24 cellular contexts compared by ENCODE assay signal in genomic region chr3:88824646-88825303, GRCh38.
DNase-seq lines count a peak whose midpoint lies in the region; ATAC-seq, FAIRE-seq and TF ChIP-seq lines count a peak whose summit lies in the region.
"Had no signal": no experiment of that assay in that cellular context is flagged by ENCODE, and none has a peak within 500 bp of the region (broad histone marks: within the 10 kb centered on the region; RNA-seq: fewer than 3 reads in every experiment).

No MANE protein-coding gene starts in this region.

- H3K9me3 ChIP-seq in A549: no peaks in the 10 kb centered on the region
- H3K9me3 ChIP-seq in astrocyte (ENCODE audit: insufficient read depth, low read depth, low read length): no peaks in the 10 kb centered on the region
- H3K9me3 ChIP-seq: MG63, SJCRH30 had no signal

- no peak for TF ChIP-seq RAD21 in A549 (conservative IDR thresholded peaks at IDR 0.05 in 1 of 2, IDR thresholded peaks at IDR 0.05 in 1 of 2)

- no peak overlapping the region for H3K4me2 ChIP-seq in A549
- no peak overlapping the region for H3K4me2 ChIP-seq in astrocyte (ENCODE audit: low read length)

- H3K9me3 Mint-ChIP-seq in astrocyte (ENCODE audit: unreplicated experiment): no peaks in the 10 kb centered on the region

- H3K4me1 ChIP-seq in A549 (no peaks in the 10 kb centered on the region), astrocyte (ENCODE audit: insufficient read depth, low read length) (no peaks in the 10 kb centered on the region)

- H3K36me3 ChIP-seq in astrocyte (ENCODE audit: insufficient read depth, low read length): no peaks in the 10 kb centered on the region
- H3K36me3 ChIP-seq: MG63, SJCRH30 had no signal

- WGBS in A549 (ENCODE audit: missing lambda C conversion rate): 7% methylated on average over 4 of the region's 4 CpGs

- H3K9ac ChIP-seq in astrocyte (ENCODE audit: low read length): no peak overlapping the region

- no peaks in the 10 kb centered on the region for H3K36me3 Mint-ChIP-seq in astrocyte (ENCODE audit: low read depth, unreplicated experiment)
- H3K36me3 Mint-ChIP-seq: CD14-positive monocyte had no signal

- no peak for TF ChIP-seq POLR2A in A549 (IDR thresholded peaks at IDR 0.05; ENCODE audit: low read length)

- DNase-seq in A549 (ENCODE audit: low read depth in 1 of 2, low spot score in 1 of 2) (no peak), astrocyte (ENCODE audit: low read depth) (peak; percentile 11), fibroblast of peridontal ligament (ENCODE audit: extremely low read depth) (peak; percentile 12), skeletal muscle cell (ENCODE audit: low read depth) (peak; percentile 56), GM20000 (ENCODE audit: low spot score) (no peak), GOT3 (lab: John Stamatoyannopoulos, UW) (no peak)
- DNase-seq: 8988T, DMS53, GDM1, MG63, NCI-H1048, NCI-H1436, NCI-H1930, NCI-H345, NCI-H524, OCI-M1, SJCRH30 had no signal

- CTCF ChIA-PET in A549 (lab: Yijun Ruan, JAX): no interaction called here

- H3K27me3 Mint-ChIP-seq in astrocyte (ENCODE audit: low read depth, unreplicated experiment): no peaks in the 10 kb centered on the region
- H3K27me3 Mint-ChIP-seq: B cell had no signal

- no peak overlapping the region for H3K4me3 ChIP-seq in A549
- H3K4me3 ChIP-seq in astrocyte (ENCODE audit: insufficient read depth, low read depth, low read length): no peak overlapping the region
- H3K4me3 ChIP-seq in skeletal muscle cell (ENCODE audit: low read depth, low read length): no peak overlapping the region
- H3K4me3 ChIP-seq: K562, MG63, SJCRH30 had no signal

- H3K4me1 Mint-ChIP-seq in astrocyte (ENCODE audit: low read depth, unreplicated experiment): no peaks in the 10 kb centered on the region
- H3K4me1 Mint-ChIP-seq: B cell, CD14-positive monocyte had no signal

- no peaks in the 10 kb centered on the region for H4K20me1 ChIP-seq in astrocyte (ENCODE audit: insufficient read depth, low read length)

- TF ChIP-seq CTCF in A549 (IDR thresholded peaks at IDR 0.05) (no peak), astrocyte (IDR thresholded peaks at IDR 0.05; ENCODE audit: insufficient read depth, low read depth, low read length) (no peak), GM20000 (IDR thresholded peaks at IDR 0.05; ENCODE audit: extremely low read depth, missing control alignments) (no peak)

- FAIRE-seq in A549 (lab: Jason Lieb, UNC) (no peak), astrocyte (lab: Jason Lieb, UNC) (no peak)
- FAIRE-seq: D721Med, GM19239, K562, RCC 7860 had no signal

- no peak overlapping the region for H3K27ac ChIP-seq in A549
- no peak overlapping the region for H3K27ac ChIP-seq in astrocyte (ENCODE audit: low read depth, low read length)
- H3K27ac ChIP-seq: SJCRH30 had no signal

- POLR2A ChIA-PET in A549 (lab: Yijun Ruan, JAX): no interaction called here

- no peaks in the 10 kb centered on the region for H3K27me3 ChIP-seq in astrocyte (ENCODE audit: insufficient read depth, low read length)
- H3K27me3 ChIP-seq: MG63, SJCRH30 had no signal

- H3K27ac Mint-ChIP-seq in astrocyte (ENCODE audit: unreplicated experiment): no peak overlapping the region
- H3K27ac Mint-ChIP-seq: B cell, CD14-positive monocyte had no signal

- TF ChIP-seq EP300 in A549 (IDR thresholded peaks at IDR 0.05): no peak

- H3K79me2 ChIP-seq in astrocyte (ENCODE audit: insufficient read depth, low read length): no peaks in the 10 kb centered on the region

- no peak overlapping the region for H2AFZ ChIP-seq in astrocyte (ENCODE audit: low read depth, low read length)

- no peak for ATAC-seq in A549
- ATAC-seq in SK-N-SH treated with all-trans-retinoic acid at 6 μM for 48 hours: no peak
- ATAC-seq: K562 had no signal

- H3K4me3 Mint-ChIP-seq in astrocyte (ENCODE audit: unreplicated experiment): no peak overlapping the region
- H3K4me3 Mint-ChIP-seq: B cell, CD14-positive monocyte had no signal

TF ChIP-seq in A549, 52 proteins besides CTCF, POLR2A, EP300 and RAD21:
- TF ChIP-seq FOSL2 (IDR thresholded peaks at IDR 0.05): no peak
- no peak for TF ChIP-seq FOSL2 (CRISPR knock-in tag; IDR thresholded peaks at IDR 0.05)
- TF ChIP-seq MAFK (IDR thresholded peaks at IDR 0.05; ENCODE audit: partially characterized antibody): peak; percentile 58
- no peak for TF ChIP-seq RARB (CRISPR knock-in tag; IDR thresholded peaks at IDR 0.05)
- no peak for TF ChIP-seq HOXB5 (CRISPR knock-in tag; IDR thresholded peaks at IDR 0.05)
- TF ChIP-seq BCL3 (IDR thresholded peaks at IDR 0.05): no peak

TF ChIP-seq in SK-N-SH treated with all-trans-retinoic acid at 6 μM for 48 hours, 23 proteins besides CTCF, POLR2A, EP300 and RAD21:
- TF ChIP-seq ISL1 (CRISPR knock-in tag; IDR thresholded peaks at IDR 0.05) (no peak), ZC3H10 (CRISPR knock-in tag; IDR thresholded peaks at IDR 0.05) (no peak), ESRRG (CRISPR knock-in tag; IDR thresholded peaks at IDR 0.05) (no peak), TCF4 (CRISPR knock-in tag; IDR thresholded peaks at IDR 0.05; ENCODE audit: borderline replicate concordance) (no peak), CSRNP3 (CRISPR knock-in tag; IDR thresholded peaks at IDR 0.05) (no peak), CREB5 (CRISPR knock-in tag; IDR thresholded peaks at IDR 0.05; ENCODE audit: low read depth) (no peak), OSR1 (CRISPR knock-in tag; IDR thresholded peaks at IDR 0.05) (no peak), ZFP30 (CRISPR knock-in tag; IDR thresholded peaks at IDR 0.05) (no peak), ZNF8 (CRISPR knock-in tag; IDR thresholded peaks at IDR 0.05) (no peak), GLIS3 (CRISPR knock-in tag; IDR thresholded peaks at IDR 0.05) (no peak), TOX (CRISPR knock-in tag; IDR thresholded peaks at IDR 0.05; ENCODE audit: borderline replicate concordance) (no peak), PATZ1 (CRISPR knock-in tag; IDR thresholded peaks at IDR 0.05; ENCODE audit: borderline replicate concordance) (no peak), CSDC2 (CRISPR knock-in tag; IDR thresholded peaks at IDR 0.05) (no peak), SNAI2 (CRISPR knock-in tag; IDR thresholded peaks at IDR 0.05) (no peak), PPARA (CRISPR knock-in tag; IDR thresholded peaks at IDR 0.05; ENCODE audit: borderline replicate concordance) (no peak), BACH2 (CRISPR knock-in tag; IDR thresholded peaks at IDR 0.05; ENCODE audit: borderline replicate concordance) (no peak), ZNF565 (CRISPR knock-in tag; conservative IDR thresholded peaks at IDR 0.05; ENCODE audit: low read depth) (no peak)

Comparison
In these comparisons a context has a peak if more than half of its experiments do, and no peak if none do; other contexts are left out.
1. DNase-seq: peak in astrocyte (single experiment), fibroblast of peridontal ligament (single experiment) and skeletal muscle cell (single experiment); none in A549 (0 of 2), GM20000 (single experiment) and GOT3 (single experiment).